Comparison of ENCODE assay signal across 13 cellular contexts in genomic region chr1:160125761-160126160, GRCh38. TPM values are rescaled to one million over a fixed set of nuclear protein-coding genes. Genes with fewer than 3 reads are reported as not detected.
A peak's percentile ranks its signal among the peaks of the same experiment; 100 is the strongest.
DNase-seq lines count a peak whose midpoint lies in the region; ATAC-seq and TF ChIP-seq lines count a peak whose summit lies in the region.
"Had no signal": no experiment of that assay in that cellular context is flagged by ENCODE, and none has a peak within 500 bp of the region (broad histone marks: within the 10 kb centered on the region; RNA-seq: fewer than 3 reads in every experiment).

No MANE protein-coding gene starts in this region.

- H2AFZ ChIP-seq in ACC112 (ENCODE audit: low read length, unreplicated experiment), result no peak overlapping the region
- no peak overlapping the region for H2AFZ ChIP-seq in mesenchymal stem cell (ENCODE audit: low read depth, low read length)

- no peaks in the 10 kb centered on the region for H3K79me1 ChIP-seq in mesenchymal stem cell (replicated peaks; ENCODE audit: low read length, poor library complexity, severe bottlenecking)

- no peak overlapping the region for H3K4ac ChIP-seq in mesenchymal stem cell (ENCODE audit: low read depth in 1 of 2, low read length in 2 of 2)

- no peak overlapping the region for H3K18ac ChIP-seq in mesenchymal stem cell (ENCODE audit: low read depth in 1 of 2, low read length in 2 of 2)

- H3K23ac ChIP-seq in mesenchymal stem cell (ENCODE audit: low read length in 2 of 2), result no peak overlapping the region

- H3K9me3 ChIP-seq in mesenchymal stem cell (ENCODE audit: control insufficient read depth, low read length), result no peaks in the 10 kb centered on the region

- peaks cover 38% of the 10 kb centered on the region for H3K4me1 ChIP-seq in ACC112 (ENCODE audit: control insufficient read depth, insufficient read depth, low read length, unreplicated experiment)
- H3K4me1 ChIP-seq in mesenchymal stem cell (ENCODE audit: control insufficient read depth, insufficient read depth, low read depth, low read length), result peaks cover 23% of the 10 kb centered on the region

- H4K8ac ChIP-seq in mesenchymal stem cell (ENCODE audit: low read length), result no peak overlapping the region

- H4K91ac ChIP-seq in mesenchymal stem cell (ENCODE audit: low read length), result no peak overlapping the region

- H2BK5ac ChIP-seq in mesenchymal stem cell (ENCODE audit: low read depth, low read length, poor library complexity, severe bottlenecking), result no peak overlapping the region

- H2BK12ac ChIP-seq in mesenchymal stem cell (ENCODE audit: low read length in 2 of 2), result no peak overlapping the region

- ATAC-seq in HG03460 (IDR thresholded peaks at IDR 0.05; ENCODE audit: unreplicated experiment), result no peak
- ATAC-seq: activated CD4-positive, alpha-beta T cell treated with anti-CD3 and anti-CD28 coated beads for 36 hours had no signal

- H3K4me2 ChIP-seq in mesenchymal stem cell (ENCODE audit: low read length, poor library complexity, severe bottlenecking), result no peak overlapping the region

- peak overlapping the region; percentile 61 for H2AK5ac ChIP-seq in mesenchymal stem cell (ENCODE audit: low read length, severe bottlenecking)

- DNase-seq in HT1080 (ENCODE audit: low read depth) (peak; percentile 83), brain microvascular endothelial cell (peak; percentile 27), mesenchymal stem cell (peak; percentile 21), posterior vena cava (ENCODE audit: low spot score) (no peak), GM19240 (ENCODE audit: insufficient read length, low spot score) (no peak), islet precursor cell (no peak)
- DNase-seq: activated CD4-positive, alpha-beta T cell treated with anti-CD3 and anti-CD28 coated beads for 36 hours; stimulated activated CD4-positive, alpha-beta T cell treated with anti-CD3 and anti-CD28 coated beads, Interleukin-1b, Interleukin-23, amount 100 ng/mL, for 48 hours had no signal

- H2BK120ac ChIP-seq in mesenchymal stem cell (ENCODE audit: low read depth, low read length), result no peak overlapping the region

- H3K9ac ChIP-seq in mesenchymal stem cell (ENCODE audit: low read length), result peak overlapping the region; percentile 22

- WGBS in mesenchymal stem cell, result 32% methylated on average over 1 of the region's 1 CpG

- H3K27ac ChIP-seq in ACC112 (ENCODE audit: low read depth, low read length), result peak overlapping the region; percentile 82
- no peak overlapping the region for H3K27ac ChIP-seq in brain microvascular endothelial cell
- H3K27ac ChIP-seq in mesenchymal stem cell (ENCODE audit: low read length, poor library complexity, severe bottlenecking), result peak overlapping the region; percentile 2

- H2BK15ac ChIP-seq in mesenchymal stem cell (ENCODE audit: low read depth, poor library complexity, severe bottlenecking), result no peak overlapping the region

- in situ Hi-C loops in brain microvascular endothelial cell (cut with HindIII; ENCODE audit: low pct_ligation_motif_present, low sequenced_read_pairs), result no loop called here

- H3K14ac ChIP-seq in mesenchymal stem cell (ENCODE audit: low read length in 2 of 2), result no peak overlapping the region

- H3K27me3 ChIP-seq in ACC112 (ENCODE audit: insufficient read depth, low read length) (peaks cover 7% of the 10 kb centered on the region; the same call in 1 of the 2 replicates), brain microvascular endothelial cell (replicated peaks) (no peaks in the 10 kb centered on the region), mesenchymal stem cell (ENCODE audit: control insufficient read depth in 1 of 2, insufficient read depth in 1 of 2, low read length in 2 of 2) (peaks cover 0 to 10% of the 10 kb centered on the region in 2 experiments)

- H3K79me2 ChIP-seq in ACC112 (ENCODE audit: control insufficient read depth, insufficient read depth, low read length, unreplicated experiment), result no peaks in the 10 kb centered on the region

- peak overlapping the region; percentile 18; the same call in 1 of the 2 replicates for H3K4me3 ChIP-seq in ACC112 (ENCODE audit: low read depth, low read length)
- H3K4me3 ChIP-seq in brain microvascular endothelial cell (ENCODE audit: low read depth, low read length), result no peak overlapping the region
- no peak overlapping the region for H3K4me3 ChIP-seq in mesenchymal stem cell (ENCODE audit: insufficient read depth in 1 of 2, low read depth in 1 of 2, low read length in 2 of 2)

- no peaks in the 10 kb centered on the region for H3K36me3 ChIP-seq in ACC112 (ENCODE audit: insufficient read depth, low read length)
- H3K36me3 ChIP-seq in brain microvascular endothelial cell (replicated peaks), result no peaks in the 10 kb centered on the region
- no peaks in the 10 kb centered on the region for H3K36me3 ChIP-seq in mesenchymal stem cell (ENCODE audit: control insufficient read depth in 1 of 2, insufficient read depth in 2 of 2, low read depth in 1 of 2, low read length in 2 of 2)

- TF ChIP-seq CTCF in brain microvascular endothelial cell (IDR thresholded peaks at IDR 0.05; ENCODE audit: low read depth, low read length, missing control alignments), result no peak

- intact Hi-C loops in posterior vena cava (cut with DNase I), result no loop called here

RNA-seq across cellular contexts. Expression of gene ATP1A2, which starts 10.2 kb away (rescaled TPM):
- not detected in 2 replicates for total RNA-seq in HT1080 (2014; rRNA removed; shearing (Covaris generic))
- 0.02 TPM in 1 of 2 replicates, not detected in the other for polyA plus RNA-seq in HT1080 (2015; cell fraction: cytosol; rRNA removed)
- 0.37 TPM in 1 of 2 replicates, not detected in the other for polyA plus RNA-seq in HT1080 (2015; cell fraction: nucleus; rRNA removed)
- 0.07 TPM for polyA plus RNA-seq in mesenchymal stem cell (2013, experiment 1 of 2)
- 0.05 TPM for polyA plus RNA-seq in mesenchymal stem cell (2013, experiment 2 of 2)
- total RNA-seq in posterior vena cava, result 10 to 100 TPM in 1 of 2 donors, 1 to 10 TPM in 1; 4.1 to 10.8 TPM
- total RNA-seq: activated CD4-positive, alpha-beta T cell treated with anti-CD3 and anti-CD28 coated beads for 36 hours; T-helper 1 cell treated with Interleukin-12 subunit alpha and Interleukin-12 subunit beta and Interleukin-4 antibody, amounts not matched to agents 30 ng/mL and 1 ng/mL, for 36 hours had no signal

RNA-seq across cellular contexts. Expression of gene ATP1A4, which starts 25.6 kb away (rescaled TPM):
- total RNA-seq in HT1080 (2014; rRNA removed; shearing (Covaris generic)), result not detected in 2 replicates
- not detected in 2 replicates for polyA plus RNA-seq in HT1080 (2015; cell fraction: cytosol; rRNA removed)
- not detected in 2 replicates for polyA plus RNA-seq in HT1080 (2015; cell fraction: nucleus; rRNA removed)
- polyA plus RNA-seq in mesenchymal stem cell (2013, experiment 1 of 2), result not detected
- not detected for polyA plus RNA-seq in mesenchymal stem cell (2013, experiment 2 of 2)
- total RNA-seq in posterior vena cava, result not detected
- total RNA-seq: activated CD4-positive, alpha-beta T cell treated with anti-CD3 and anti-CD28 coated beads for 36 hours; T-helper 1 cell treated with Interleukin-12 subunit alpha and Interleukin-12 subunit beta and Interleukin-4 antibody, amounts not matched to agents 30 ng/mL and 1 ng/mL, for 36 hours had no signal

RNA-seq across cellular contexts. Expression of gene IGSF8, which starts 27.3 kb away (rescaled TPM):
- total RNA-seq in HT1080 (2014; rRNA removed; shearing (Covaris generic)), result 17.5 and 18.0 TPM in 2 replicates
- 14.9 and 17.5 TPM in 2 replicates for polyA plus RNA-seq in HT1080 (2015; cell fraction: cytosol; rRNA removed)
- 31.8 and 32.4 TPM in 2 replicates for polyA plus RNA-seq in HT1080 (2015; cell fraction: nucleus; rRNA removed)
- 10.7 TPM for polyA plus RNA-seq in mesenchymal stem cell (2013, experiment 1 of 2)
- 10.8 TPM for polyA plus RNA-seq in mesenchymal stem cell (2013, experiment 2 of 2)
- 10 to 100 TPM; 16.0 to 17.4 TPM for total RNA-seq in posterior vena cava

RNA-seq across cellular contexts. Expression of gene KCNJ9, which starts 44.4 kb away (rescaled TPM):
- not detected in 2 replicates for total RNA-seq in HT1080 (2014; rRNA removed; shearing (Covaris generic))
- polyA plus RNA-seq in HT1080 (2015; cell fraction: cytosol; rRNA removed), result not detected in 2 replicates
- polyA plus RNA-seq in HT1080 (2015; cell fraction: nucleus; rRNA removed), result not detected in 2 replicates
- polyA plus RNA-seq in mesenchymal stem cell (2013, experiment 1 of 2), result not detected
- not detected for polyA plus RNA-seq in mesenchymal stem cell (2013, experiment 2 of 2)
- not detected for total RNA-seq in posterior vena cava
- total RNA-seq: mesenteric fat pad; omental fat pad; T-helper 1 cell treated with Interleukin-12 subunit alpha and Interleukin-12 subunit beta and Interleukin-4 antibody, amounts not matched to agents 30 ng/mL and 1 ng/mL, for 36 hours had no signal

RNA-seq across cellular contexts. Expression of gene KCNJ10, which starts 55.8 kb away (rescaled TPM):
- total RNA-seq in HT1080 (2014; rRNA removed; shearing (Covaris generic)), result not detected in 2 replicates
- not detected in 2 replicates for polyA plus RNA-seq in HT1080 (2015; cell fraction: cytosol; rRNA removed)
- 0.08 TPM in 1 of 2 replicates, not detected in the other for polyA plus RNA-seq in HT1080 (2015; cell fraction: nucleus; rRNA removed)
- polyA plus RNA-seq in mesenchymal stem cell (2013, experiment 1 of 2), result not detected
- not detected for polyA plus RNA-seq in mesenchymal stem cell (2013, experiment 2 of 2)
- under 1 TPM in 1 of 2 donors, not detected in 1; 0.19 TPM for total RNA-seq in posterior vena cava
- total RNA-seq: omental fat pad; T-helper 1 cell treated with Interleukin-12 subunit alpha and Interleukin-12 subunit beta and Interleukin-4 antibody, amounts not matched to agents 30 ng/mL and 1 ng/mL, for 36 hours had no signal

Comparison
In these comparisons a context has a peak if more than half of its experiments do, and no peak if none do; other contexts are left out.
1. DNase-seq: peak in HT1080 (single experiment), brain microvascular endothelial cell (single experiment) and mesenchymal stem cell (single experiment); none in posterior vena cava (single experiment), GM19240 (single experiment) and islet precursor cell (single experiment).